9 cellular contexts compared by ENCODE assay signal in genomic region chr20:2914160-2914559, GRCh38. TPM values are rescaled to one million over a fixed set of nuclear protein-coding genes. Genes with fewer than 3 reads are reported as not detected.
DNase-seq lines count a peak whose midpoint lies in the region; ATAC-seq, FAIRE-seq and TF ChIP-seq lines count a peak whose summit lies in the region.
"Had no signal": no experiment of that assay in that cellular context is flagged by ENCODE, and none has a peak within 500 bp of the region (broad histone marks: within the 10 kb centered on the region; RNA-seq: fewer than 3 reads in every experiment).

No MANE protein-coding gene starts in this region.

- no peak overlapping the region for H2BK5ac ChIP-seq in mesendoderm (ENCODE audit: low read length)

- peaks cover 6% of the 10 kb centered on the region for H3K4me1 Mint-ChIP-seq in activated CD4-positive, alpha-beta T cell treated with anti-CD3 and anti-CD28 coated beads, Interleukin-2, amount 10 ng/mL, durations not matched to agents 24 days and 14 days

- no peaks in the 10 kb centered on the region for H3K4me1 ChIP-seq in mesendoderm (ENCODE audit: control insufficient read depth, low read depth, low read length)

- intact Hi-C loops in activated CD4-positive, alpha-beta T cell treated with anti-CD3 and anti-CD28 coated beads, Interleukin-2, amount 10 ng/mL, durations not matched to agents 24 days and 14 days (cut with micrococcal nuclease) = loop anchor here (5.0 kb wide), 2 partner anchors 42 to 43 kb away; partner anchors contain the start of gene PTPRA

- H3K23ac ChIP-seq in mesendoderm (ENCODE audit: low read length) = no peak overlapping the region

- DNase-seq in D721Med (ENCODE audit: insufficient read length, low spot score) (no peak), kidney tubule cell (ENCODE audit: low spot score) (peak; percentile 11), mesendoderm (no peak)
- DNase-seq in activated CD4-positive, alpha-beta T cell treated with anti-CD3 and anti-CD28 coated beads, Interleukin-2, amount 10 ng/mL, durations not matched to agents 24 days and 14 days = no peak
- DNase-seq: NK-92 treated with Interleukin-12 subunit alpha and Interleukin-12 subunit beta, amount 100 ng/mL, for 24 hours had no signal

- H2AK5ac ChIP-seq in mesendoderm (ENCODE audit: low read length) = no peak overlapping the region

- H3K4me3 Mint-ChIP-seq in activated CD4-positive, alpha-beta T cell treated with anti-CD3 and anti-CD28 coated beads, Interleukin-2, amount 10 ng/mL, durations not matched to agents 24 days and 14 days = no peak overlapping the region

- H3K79me1 ChIP-seq in mesendoderm (ENCODE audit: low read length) = no peaks in the 10 kb centered on the region

- H3K27me3 Mint-ChIP-seq in activated CD4-positive, alpha-beta T cell treated with anti-CD3 and anti-CD28 coated beads, Interleukin-2, amount 10 ng/mL, durations not matched to agents 24 days and 14 days = no peaks in the 10 kb centered on the region

- peaks cover 12% of the 10 kb centered on the region for H3K36me3 Mint-ChIP-seq in activated CD4-positive, alpha-beta T cell treated with anti-CD3 and anti-CD28 coated beads, Interleukin-2, amount 10 ng/mL, durations not matched to agents 24 days and 14 days (ENCODE audit: low read depth)

- peak; percentile 71 for TF ChIP-seq CTCF in D721Med (IDR thresholded peaks at IDR 0.05; ENCODE audit: insufficient read depth, missing control alignments)

- no peak for FAIRE-seq in D721Med (lab: Jason Lieb, UNC)

- no peaks in the 10 kb centered on the region for H3K27me3 ChIP-seq in mesendoderm (ENCODE audit: insufficient read depth, low read length, poor library complexity)

- no peak overlapping the region for H3K4me2 ChIP-seq in mesendoderm (ENCODE audit: low read length)

- no peaks in the 10 kb centered on the region for H3K79me2 ChIP-seq in mesendoderm (ENCODE audit: control insufficient read depth, insufficient read depth, low read length)

- H3K9ac ChIP-seq in mesendoderm (ENCODE audit: low read length) = no peak overlapping the region

- ATAC-seq in SK-N-SH treated with all-trans-retinoic acid at 6 μM for 48 hours (peak; percentile 60; the same call in 2 of the 3 replicates), GM21390 (IDR thresholded peaks at IDR 0.05; ENCODE audit: unreplicated experiment) (no peak), HG03108 (IDR thresholded peaks at IDR 0.05; ENCODE audit: unreplicated experiment) (no peak)

- no peak overlapping the region for H3K4ac ChIP-seq in mesendoderm (ENCODE audit: low read depth, low read length)

- no peaks in the 10 kb centered on the region for H3K36me3 ChIP-seq in mesendoderm (ENCODE audit: control insufficient read depth, insufficient read depth, low read length)

- TF ChIP-seq EP300 in Ishikawa (IDR thresholded peaks at IDR 0.05; ENCODE audit: borderline replicate concordance) = no peak

- peak; percentile 49 for TF ChIP-seq RAD21 in Ishikawa (IDR thresholded peaks at IDR 0.05; ENCODE audit: low read depth)

- H2BK15ac ChIP-seq in mesendoderm (replicated peaks; ENCODE audit: low read depth) = no peak overlapping the region

- H2BK120ac ChIP-seq in mesendoderm (ENCODE audit: low read depth, low read length) = no peak overlapping the region

- H3K9me3 Mint-ChIP-seq in activated CD4-positive, alpha-beta T cell treated with anti-CD3 and anti-CD28 coated beads, Interleukin-2, amount 10 ng/mL, durations not matched to agents 24 days and 14 days = no peaks in the 10 kb centered on the region

- H3K27ac ChIP-seq in mesendoderm (ENCODE audit: low read depth, low read length) = no peak overlapping the region

- H3K56ac ChIP-seq in mesendoderm (ENCODE audit: low read length) = no peak overlapping the region

- H3K18ac ChIP-seq in mesendoderm (ENCODE audit: low read length) = no peak overlapping the region

- H4K5ac ChIP-seq in mesendoderm (ENCODE audit: low read length) = no peak overlapping the region

- H4K8ac ChIP-seq in mesendoderm (ENCODE audit: low read depth, low read length) = no peak overlapping the region

- H3K27ac Mint-ChIP-seq in activated CD4-positive, alpha-beta T cell treated with anti-CD3 and anti-CD28 coated beads, Interleukin-2, amount 10 ng/mL, durations not matched to agents 24 days and 14 days = no peak overlapping the region

- H3K4me3 ChIP-seq in mesendoderm (ENCODE audit: low read length) = no peak overlapping the region

TF ChIP-seq in Ishikawa, 13 proteins besides CTCF, POLR2A, EP300 and RAD21:
- TF ChIP-seq CEBPB (IDR thresholded peaks at IDR 0.05) = no peak
- TF ChIP-seq CREB1 (IDR thresholded peaks at IDR 0.05; ENCODE audit: low read depth) = no peak
- TF ChIP-seq NFIC (IDR thresholded peaks at IDR 0.05) = no peak
- TF ChIP-seq USF1 (IDR thresholded peaks at IDR 0.05) = no peak
- TF ChIP-seq FOXM1 (IDR thresholded peaks at IDR 0.05; ENCODE audit: borderline replicate concordance, low read depth) = no peak
- no peak for TF ChIP-seq MAX (IDR thresholded peaks at IDR 0.05)
- no peak for TF ChIP-seq EGR1 (IDR thresholded peaks at IDR 0.05)
- TF ChIP-seq ZBTB7A (IDR thresholded peaks at IDR 0.05; ENCODE audit: low read depth) = no peak

TF ChIP-seq in SK-N-SH treated with all-trans-retinoic acid at 6 μM for 48 hours, 23 proteins besides CTCF, POLR2A, EP300 and RAD21 (continues in another document):
- TF ChIP-seq ZFP30 (CRISPR knock-in tag; IDR thresholded peaks at IDR 0.05) (no peak), RARB (CRISPR knock-in tag; IDR thresholded peaks at IDR 0.05) (no peak), BACH2 (CRISPR knock-in tag; IDR thresholded peaks at IDR 0.05; ENCODE audit: borderline replicate concordance) (no peak), OSR1 (CRISPR knock-in tag; IDR thresholded peaks at IDR 0.05) (no peak), CSDC2 (CRISPR knock-in tag; IDR thresholded peaks at IDR 0.05) (no peak), ZNF565 (CRISPR knock-in tag; conservative IDR thresholded peaks at IDR 0.05; ENCODE audit: low read depth) (no peak), ARNTL (CRISPR knock-in tag; IDR thresholded peaks at IDR 0.05; ENCODE audit: borderline replicate concordance, low read depth) (no peak), TSHZ2 (CRISPR knock-in tag; IDR thresholded peaks at IDR 0.05) (no peak), ZNF70 (CRISPR knock-in tag; IDR thresholded peaks at IDR 0.05) (no peak), ZFP3 (CRISPR knock-in tag; IDR thresholded peaks at IDR 0.05) (no peak), TOX (CRISPR knock-in tag; IDR thresholded peaks at IDR 0.05; ENCODE audit: borderline replicate concordance) (no peak), ZC3H10 (CRISPR knock-in tag; IDR thresholded peaks at IDR 0.05) (no peak), CREB5 (CRISPR knock-in tag; IDR thresholded peaks at IDR 0.05; ENCODE audit: low read depth) (no peak), TCF4 (CRISPR knock-in tag; IDR thresholded peaks at IDR 0.05; ENCODE audit: borderline replicate concordance) (no peak), ZNF8 (CRISPR knock-in tag; IDR thresholded peaks at IDR 0.05) (no peak), GLIS3 (CRISPR knock-in tag; IDR thresholded peaks at IDR 0.05) (no peak), POU6F1 (CRISPR knock-in tag; IDR thresholded peaks at IDR 0.05; ENCODE audit: borderline replicate concordance, low read depth) (no peak)

RNA-seq across cellular contexts. Expression of gene PTPRA, which starts 40.9 kb away (rescaled TPM):
- 55.5 TPM for polyA plus RNA-seq in mesendoderm (2013, experiment 1 of 2)
- 58.4 TPM for polyA plus RNA-seq in mesendoderm (2013, experiment 2 of 2)
- 66.5 and 71.5 TPM in 2 replicates for total RNA-seq in activated CD4-positive, alpha-beta T cell treated with anti-CD3 and anti-CD28 coated beads, Interleukin-2, amount 10 ng/mL, durations not matched to agents 24 days and 14 days
